17 cellular contexts compared by ENCODE assay signal in the genomic region with DNA sequence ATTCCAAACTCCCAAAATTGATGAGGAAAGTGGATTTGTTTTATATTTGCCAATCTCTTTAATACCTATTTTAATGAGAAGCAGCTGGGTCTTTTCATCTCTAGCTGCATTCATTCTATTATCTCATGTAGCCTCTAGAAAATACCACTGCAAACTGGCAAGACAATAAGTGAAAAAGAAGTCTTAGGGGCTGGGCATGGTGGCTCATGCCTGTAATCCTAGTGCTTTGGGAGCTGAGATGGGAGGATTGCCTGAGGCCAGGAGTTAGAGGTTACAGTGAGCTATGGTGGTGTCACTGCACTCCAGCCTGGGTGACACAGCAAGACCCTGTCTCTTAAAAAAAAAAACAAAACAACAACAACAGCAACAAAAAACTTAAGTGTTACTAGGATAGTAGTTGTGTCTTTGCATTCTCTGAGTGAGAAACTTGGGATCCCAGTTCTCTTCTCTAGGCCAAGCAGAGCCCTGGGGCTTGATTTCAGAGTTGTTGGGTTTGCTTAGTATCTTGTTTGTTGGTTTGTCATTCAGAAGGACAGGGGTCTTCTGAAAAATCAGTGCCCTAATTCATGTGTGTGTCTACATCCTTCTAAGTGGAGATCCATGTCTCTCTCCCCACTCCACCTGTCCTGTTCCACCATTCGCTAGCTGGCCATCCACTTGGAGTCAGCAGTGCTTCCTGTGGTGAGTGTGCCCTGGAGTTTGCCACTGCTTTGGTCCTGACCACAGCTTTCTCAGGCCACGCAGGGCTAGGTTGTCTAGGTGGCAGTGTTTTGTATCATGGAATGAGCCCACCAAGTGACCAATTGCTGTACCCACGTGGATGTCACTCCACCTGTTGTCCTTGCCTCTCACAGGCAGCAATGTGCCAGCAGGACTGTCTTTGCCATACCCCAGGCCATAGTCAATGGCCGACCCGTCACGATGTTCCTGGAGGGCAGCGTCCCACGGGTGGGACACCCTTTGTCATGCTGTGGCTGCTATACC. TPM values are rescaled to one million over a fixed set of nuclear protein-coding genes. Genes with fewer than 3 reads are reported as not detected.
DNase-seq lines count a peak whose midpoint lies in the region; ATAC-seq, FAIRE-seq and TF ChIP-seq lines count a peak whose summit lies in the region.
"Had no signal": no experiment of that assay in that cellular context is flagged by ENCODE, and none has a peak within 500 bp of the region (broad histone marks: within the 10 kb centered on the region; RNA-seq: fewer than 3 reads in every experiment).

No MANE protein-coding gene starts in this region.

- no peak overlapping the region; the same call in 1 of the 2 replicates for H2BK15ac ChIP-seq in H1 (ENCODE audit: low read length)
- H2BK15ac ChIP-seq in neuronal stem cell (ENCODE audit: low read length): no peak overlapping the region

- no peak for FAIRE-seq in H1 (lab: Jason Lieb, UNC)
- FAIRE-seq: GM12891 had no signal

- no peak overlapping the region; a peak in 1 of 7 replicates for H3K9ac ChIP-seq in H1 (replicated peaks in 1 of 4; ENCODE audit: extremely low read depth in 1 of 4, low read depth in 3 of 4, low read length in 3 of 4)
- no peak overlapping the region for H3K9ac ChIP-seq in neuronal stem cell (ENCODE audit: low read depth, low read length, poor library complexity)

- H3K79me2 ChIP-seq in H1 (ENCODE audit: control insufficient read depth in 1 of 2, insufficient read depth in 2 of 2, low read length in 2 of 2): peaks cover 9 to 86% of the 10 kb centered on the region in 2 experiments

- no peak for TF ChIP-seq EP300 in H1 (IDR thresholded peaks at IDR 0.05; ENCODE audit: borderline replicate concordance in 1 of 2, low read depth in 2 of 2, low read length in 2 of 2)

- no peak overlapping the region for H3K4me3 ChIP-seq in H1 (ENCODE audit: extremely low read depth in 1 of 4, insufficient read depth in 2 of 4, low read depth in 3 of 4, low read length in 4 of 4)
- no peak overlapping the region for H3K4me3 ChIP-seq in neuronal stem cell (ENCODE audit: low read length in 2 of 2)
- H3K4me3 ChIP-seq: gastroesophageal sphincter, upper lobe of left lung had no signal

- peak overlapping the region; percentile 29 for H3K27ac Mint-ChIP-seq in activated CD4-positive, alpha-beta memory T cell treated with anti-CD3 and anti-CD28 coated beads for 36 hours
- H3K27ac Mint-ChIP-seq in activated CD4-positive, alpha-beta memory T cell treated with anti-CD3 and anti-CD28 coated beads, Interleukin-2, amount 10 ng/mL, durations not matched to agents 7 days and 5 days: no peak overlapping the region
- peak overlapping the region in 2 of 3 donors; percentile 21 to 63 for H3K27ac Mint-ChIP-seq in IgD-negative memory B cell

- H2BK120ac ChIP-seq in H1 (replicated peaks; ENCODE audit: low read depth, low read length) (no peak overlapping the region), neuronal stem cell (ENCODE audit: low read depth, low read length) (no peak overlapping the region)

- H3K4ac ChIP-seq in H1 (replicated peaks; ENCODE audit: insufficient read length, low read depth, low read length): no peak overlapping the region
- H3K4ac ChIP-seq in neuronal stem cell (ENCODE audit: low read length): no peak overlapping the region

- no peaks in the 10 kb centered on the region for H3K9me3 ChIP-seq in H1 (ENCODE audit: insufficient read depth in 2 of 2, low read depth in 1 of 2, low read length in 1 of 2)
- H3K9me3 ChIP-seq in neuronal stem cell (replicated peaks in 1 of 2; ENCODE audit: control insufficient read depth in 2 of 2, insufficient read depth in 1 of 2, low read depth in 1 of 2, low read length in 2 of 2): peaks cover 3 to 30% of the 10 kb centered on the region in 2 donors
- H3K9me3 ChIP-seq: gastroesophageal sphincter, upper lobe of left lung had no signal

- no peak overlapping the region for H3K4me2 ChIP-seq in H1 (ENCODE audit: insufficient read depth in 1 of 2, low read depth in 2 of 2, low read length in 2 of 2)
- H3K4me2 ChIP-seq in neuronal stem cell (ENCODE audit: insufficient read depth, low read length, poor library complexity, severe bottlenecking): no peak overlapping the region

- H3K23ac ChIP-seq in H1 (ENCODE audit: insufficient read length) (no peak overlapping the region), neuronal stem cell (ENCODE audit: low read depth, low read length, poor library complexity) (peak overlapping the region; percentile 15)

- H3K79me1 ChIP-seq in H1 (ENCODE audit: low read depth, low read length) (peaks cover 23% of the 10 kb centered on the region), neuronal stem cell (ENCODE audit: low read depth, low read length) (peaks cover 11% of the 10 kb centered on the region)

- TF ChIP-seq CTCF in H1 (IDR thresholded peaks at IDR 0.05; ENCODE audit: control extremely low read depth in 1 of 3, insufficient read depth in 1 of 3, low read depth in 1 of 3, low read length in 3 of 3): no peak

- no peak overlapping the region for H2AFZ ChIP-seq in H1 (ENCODE audit: low read length)
- no peak overlapping the region for H2AFZ ChIP-seq in neuronal stem cell (ENCODE audit: low read length)

- H3K4me1 Mint-ChIP-seq in activated CD4-positive, alpha-beta memory T cell treated with anti-CD3 and anti-CD28 coated beads for 36 hours (ENCODE audit: low read depth): peaks cover 69% of the 10 kb centered on the region
- peaks cover 47% of the 10 kb centered on the region for H3K4me1 Mint-ChIP-seq in activated CD4-positive, alpha-beta memory T cell treated with anti-CD3 and anti-CD28 coated beads, Interleukin-2, amount 10 ng/mL, durations not matched to agents 7 days and 5 days
- peaks cover 39 to 60% (median 42%) of the 10 kb centered on the region in 3 donors for H3K4me1 Mint-ChIP-seq in IgD-negative memory B cell

- H2BK12ac ChIP-seq in H1 (ENCODE audit: low read depth, low read length) (peak overlapping the region; percentile 53; the same call in 1 of the 2 replicates), neuronal stem cell (ENCODE audit: low read length) (no peak overlapping the region)

- H3K27me3 Mint-ChIP-seq in activated CD4-positive, alpha-beta memory T cell treated with anti-CD3 and anti-CD28 coated beads for 36 hours: no peaks in the 10 kb centered on the region
- H3K27me3 Mint-ChIP-seq in activated CD4-positive, alpha-beta memory T cell treated with anti-CD3 and anti-CD28 coated beads, Interleukin-2, amount 10 ng/mL, durations not matched to agents 7 days and 5 days: no peaks in the 10 kb centered on the region
- no peaks in the 10 kb centered on the region for H3K27me3 Mint-ChIP-seq in IgD-negative memory B cell
- H3K27me3 Mint-ChIP-seq: stimulated activated naive B cell treated with anti-CD40 and anti-IgM and Interleukin-4, amounts not matched to agents 10 μg/mL and 1 μg/mL and 100 μg/mL, for 72 hours had no signal

- no peak overlapping the region for H3K4me3 Mint-ChIP-seq in activated CD4-positive, alpha-beta memory T cell treated with anti-CD3 and anti-CD28 coated beads for 36 hours
- no peak overlapping the region for H3K4me3 Mint-ChIP-seq in activated CD4-positive, alpha-beta memory T cell treated with anti-CD3 and anti-CD28 coated beads, Interleukin-2, amount 10 ng/mL, durations not matched to agents 7 days and 5 days
- peak overlapping the region in 2 of 4 donors; percentile 37 to 63 for H3K4me3 Mint-ChIP-seq in IgD-negative memory B cell
- H3K4me3 Mint-ChIP-seq: H9; stimulated activated naive B cell treated with anti-CD40 and anti-IgM and Interleukin-4, amounts not matched to agents 10 μg/mL and 1 μg/mL and 100 μg/mL, for 72 hours had no signal

- peaks cover 9% of the 10 kb centered on the region for H3K36me3 Mint-ChIP-seq in activated CD4-positive, alpha-beta memory T cell treated with anti-CD3 and anti-CD28 coated beads for 36 hours
- peaks cover 29% of the 10 kb centered on the region for H3K36me3 Mint-ChIP-seq in activated CD4-positive, alpha-beta memory T cell treated with anti-CD3 and anti-CD28 coated beads, Interleukin-2, amount 10 ng/mL, durations not matched to agents 7 days and 5 days (ENCODE audit: low read depth)
- H3K36me3 Mint-ChIP-seq in IgD-negative memory B cell: no peaks in the 10 kb centered on the region

- intact Hi-C loops in activated CD4-positive, alpha-beta memory T cell treated with anti-CD3 and anti-CD28 coated beads for 36 hours (cut with micrococcal nuclease): no loop called here
- intact Hi-C loops in sciatic nerve (cut with DNase I): no loop called here

- no peak for TF ChIP-seq RAD21 in H1 (IDR thresholded peaks at IDR 0.05 in 1 of 2, conservative IDR thresholded peaks at IDR 0.05 in 1 of 2; ENCODE audit: low read depth in 2 of 2, low read length in 2 of 2)

- H3K9me3 Mint-ChIP-seq in activated CD4-positive, alpha-beta memory T cell treated with anti-CD3 and anti-CD28 coated beads for 36 hours: no peaks in the 10 kb centered on the region
- H3K9me3 Mint-ChIP-seq in activated CD4-positive, alpha-beta memory T cell treated with anti-CD3 and anti-CD28 coated beads, Interleukin-2, amount 10 ng/mL, durations not matched to agents 7 days and 5 days: no peaks in the 10 kb centered on the region
- H3K9me3 Mint-ChIP-seq in IgD-negative memory B cell: no peaks in the 10 kb centered on the region

- ATAC-seq in sciatic nerve: no peak
- ATAC-seq: gastroesophageal sphincter; stimulated activated naive B cell treated with anti-CD40 and anti-IgM and Interleukin-4, amounts not matched to agents 10 μg/mL and 1 μg/mL and 100 μg/mL, for 72 hours had no signal

- 94% methylated on average over 8 of the region's 8 CpGs; no CpG with 5 or more reads in 1 of the 2 experiments for WGBS in H1 (ENCODE audit: extremely low coverage in 1 of 2, insufficient coverage in 1 of 2, insufficient read length in 1 of 2, insufficient replicate concordance in 2 of 2, low coverage in 1 of 2, low lambda C conversion rate in 2 of 2, missing lambda C conversion rate in 1 of 2), 2 experiments
- no CpG with 5 or more reads among the region's 8 CpGs for WGBS in neuronal stem cell (ENCODE audit: extremely low coverage in 2 of 2, insufficient read length in 2 of 2, insufficient replicate concordance in 1 of 2), 2 donors

- H3K14ac ChIP-seq in H1 (ENCODE audit: insufficient read length): no peak overlapping the region
- no peak overlapping the region for H3K14ac ChIP-seq in neuronal stem cell (ENCODE audit: low read length)

- H3K36me3 ChIP-seq in H1 (ENCODE audit: control insufficient read depth in 2 of 4, insufficient read depth in 4 of 4, low read length in 3 of 4) (peaks cover 0 to 4% (median 1%) of the 10 kb centered on the region in 4 experiments; a peak in 3 of 8 replicates), neuronal stem cell (replicated peaks in 1 of 2; ENCODE audit: control insufficient read depth in 2 of 2, insufficient read depth in 2 of 2, low read length in 2 of 2) (peaks cover 6 to 53% of the 10 kb centered on the region in 2 donors)

- no peaks in the 10 kb centered on the region for H3K27me3 ChIP-seq in H1 (replicated peaks in 1 of 4; ENCODE audit: control insufficient read depth in 3 of 4, extremely low read depth in 1 of 4, insufficient read depth in 3 of 4, low read length in 3 of 4)
- H3K27me3 ChIP-seq in neuronal stem cell (ENCODE audit: control insufficient read depth in 3 of 3, insufficient read depth in 3 of 3, low read depth in 1 of 3, low read length in 3 of 3): no peaks in the 10 kb centered on the region
- H3K27me3 ChIP-seq: gastroesophageal sphincter, upper lobe of left lung had no signal

- H3K23me2 ChIP-seq in H1 (ENCODE audit: low read depth, low read length): no peaks in the 10 kb centered on the region

- H2BK20ac ChIP-seq in H1 (ENCODE audit: low read length): no peak overlapping the region

- H3K4me1 ChIP-seq in H1 (replicated peaks in 1 of 4; ENCODE audit: control insufficient read depth in 3 of 4, insufficient read depth in 4 of 4, low read length in 3 of 4) (peaks cover 3 to 5% (median 4%) of the 10 kb centered on the region in 4 experiments; a peak in 6 of 7 replicates), neuronal stem cell (ENCODE audit: control insufficient read depth in 2 of 2, insufficient read depth in 1 of 2, low read depth in 1 of 2, low read length in 2 of 2) (peaks cover 0 to 6% of the 10 kb centered on the region in 2 donors)

- peak overlapping the region; percentile 55 for H2BK5ac ChIP-seq in H1 (ENCODE audit: low read depth, low read length)
- no peak overlapping the region for H2BK5ac ChIP-seq in neuronal stem cell (ENCODE audit: low read length)

- no peak overlapping the region; the same call in 1 of the 2 replicates for H2AK5ac ChIP-seq in H1 (ENCODE audit: low read depth, low read length)
- H2AK5ac ChIP-seq in neuronal stem cell (ENCODE audit: low read depth, low read length): no peak overlapping the region

- H4K5ac ChIP-seq in H1 (ENCODE audit: insufficient read length, low read depth, low read length): peak overlapping the region; percentile 15

- no peak for DNase-seq in activated CD4-positive, alpha-beta memory T cell treated with anti-CD3 and anti-CD28 coated beads for 36 hours
- DNase-seq in activated CD4-positive, alpha-beta memory T cell treated with anti-CD3 and anti-CD28 coated beads, Interleukin-2, amount 10 ng/mL, durations not matched to agents 7 days and 5 days: no peak
- no peak for DNase-seq in H1 (ENCODE audit: low read depth in 1 of 2, low spot score in 2 of 2)
- DNase-seq in neuronal stem cell (ENCODE audit: low spot score): no peak
- DNase-seq in NCI-H2081 (lab: John Stamatoyannopoulos, UW): no peak
- no peak for DNase-seq in NCI-H526 (lab: John Stamatoyannopoulos, UW)
- DNase-seq in sciatic nerve (ENCODE audit: low spot score): no peak
- DNase-seq: activated naive CD4-positive, alpha-beta T cell treated with Interleukin-2 at 50 U/mL for 16 hours; H9; NCI-H2171; nucleus accumbens; stimulated activated naive B cell treated with anti-CD40 and anti-IgM and Interleukin-4, amounts not matched to agents 10 μg/mL and 1 μg/mL and 100 μg/mL, for 72 hours; upper lobe of left lung had no signal

- H3K56ac ChIP-seq in H1 (replicated peaks; ENCODE audit: insufficient read length, low read depth, low read length): no peak overlapping the region

- H4K91ac ChIP-seq in H1 (replicated peaks; ENCODE audit: insufficient read length, low read length) (no peak overlapping the region), neuronal stem cell (ENCODE audit: low read depth, low read length, poor library complexity) (no peak overlapping the region)

- H3K27ac ChIP-seq in H1 (ENCODE audit: low read depth, low read length): no peak overlapping the region
- no peak overlapping the region for H3K27ac ChIP-seq in neuronal stem cell (replicated peaks; ENCODE audit: low read length)
- H3K27ac ChIP-seq: RWPE1, upper lobe of left lung had no signal

- no peak overlapping the region; the same call in 1 of the 2 replicates for H4K8ac ChIP-seq in H1 (ENCODE audit: extremely low read depth, insufficient read depth, low read length)
- H4K8ac ChIP-seq in neuronal stem cell (ENCODE audit: low read depth, low read length): no peak overlapping the region

- no peak for TF ChIP-seq POLR2A in H1 (IDR thresholded peaks at IDR 0.05; ENCODE audit: control extremely low read depth in 1 of 2, low read depth in 2 of 2, low read length in 2 of 2)

- H4K20me1 ChIP-seq in H1 (replicated peaks in 1 of 2; ENCODE audit: control insufficient read depth in 1 of 2, insufficient read depth in 2 of 2, low read length in 2 of 2): peaks cover 12 to 23% of the 10 kb centered on the region in 2 experiments

- CTCF ChIA-PET in activated CD4-positive, alpha-beta memory T cell treated with anti-CD3 and anti-CD28 coated beads for 36 hours (lab: Charles Lee): no interaction called here
- CTCF ChIA-PET in activated CD4-positive, alpha-beta memory T cell treated with anti-CD3 and anti-CD28 coated beads, Interleukin-2, amount 10 ng/mL, durations not matched to agents 7 days and 5 days (lab: Charles Lee): interaction anchor here (1.1 kb wide), 1 partner anchor 16 kb away, joined by 5 read pairs; no protein-coding TSS in a partner anchor
- CTCF ChIA-PET in H1 (lab: Charles Lee; ENCODE audit: partially characterized antibody): interaction anchor here (4.6 kb wide), 1 partner anchor 8 kb away, joined by 16 read pairs; no protein-coding TSS in a partner anchor

- POLR2A ChIA-PET in activated CD4-positive, alpha-beta memory T cell treated with anti-CD3 and anti-CD28 coated beads for 36 hours (lab: Charles Lee): no interaction called here
- POLR2A ChIA-PET in activated CD4-positive, alpha-beta memory T cell treated with anti-CD3 and anti-CD28 coated beads, Interleukin-2, amount 10 ng/mL, durations not matched to agents 7 days and 5 days (lab: Charles Lee): no interaction called here
- POLR2A ChIA-PET in H1 (lab: Charles Lee; ENCODE audit: partially characterized antibody): interaction anchor here (0.8 to 1.1 kb wide), 2 partner anchors 20 to 84 kb away, joined by 3 read pairs; no protein-coding TSS in a partner anchor

- H3K18ac ChIP-seq in H1 (ENCODE audit: extremely low read depth, low read length): no peak overlapping the region
- H3K18ac ChIP-seq in neuronal stem cell (ENCODE audit: low read length): peak overlapping the region; percentile 57

RNA-seq across cellular contexts. Expression of gene MARCHF6, which starts 19.5 kb away (rescaled TPM):
- total RNA-seq in activated CD4-positive, alpha-beta memory T cell treated with anti-CD3 and anti-CD28 coated beads for 36 hours: 100 to 1,000 TPM; 103 to 108 TPM
- 100 to 1,000 TPM; 101 to 109 TPM for total RNA-seq in activated CD4-positive, alpha-beta memory T cell treated with anti-CD3 and anti-CD28 coated beads, Interleukin-2, amount 10 ng/mL, durations not matched to agents 7 days and 5 days
- polyA plus RNA-seq in IgD-negative memory B cell (39.3 TPM), H1 (2011; rRNA removed) (74.1 and 93.1 TPM in 2 replicates)
- 109 and 118 TPM in 2 replicates for total RNA-seq in H1 (2021; fragmentation: NEBNext Ultra II Directional; extraction: Animal tissue kit (Norgen Biotek cat#: 25700))
- polyA plus RNA-seq in H1 (2011; cell fraction: cytosol; rRNA removed): 70.9 TPM
- 132 TPM for polyA plus RNA-seq in H1 (2011; cell fraction: nucleus; rRNA removed)
- polyA plus RNA-seq in H1 (2012, experiment 1 of 2): 76.9 to 93.3 TPM (median 86.9 TPM) in 4 replicates
- polyA plus RNA-seq in H1 (2012, experiment 2 of 2): 67.5 TPM
- 63.2 TPM for polyA plus RNA-seq in H1 (2013, experiment 1 of 2)
- polyA plus RNA-seq in H1 (2013, experiment 2 of 2): 57.8 TPM
- polyA minus RNA-seq in H1 (2011; rRNA and poly(A)+ RNA removed): 404 and 495 TPM in 2 replicates
- 108 TPM for polyA minus RNA-seq in H1 (2011; cell fraction: cytosol; rRNA and poly(A)+ RNA removed)
- 132 TPM for polyA minus RNA-seq in H1 (2011; cell fraction: nucleus; rRNA and poly(A)+ RNA removed)
- 73.3 TPM for polyA plus RNA-seq in neuronal stem cell (2013, experiment 1 of 2)
- polyA plus RNA-seq in neuronal stem cell (2013, experiment 2 of 2): 72.6 TPM
- 174 TPM for total RNA-seq in sciatic nerve
